Comparison of ENCODE assay signal across 20 cellular contexts in the genomic region with DNA sequence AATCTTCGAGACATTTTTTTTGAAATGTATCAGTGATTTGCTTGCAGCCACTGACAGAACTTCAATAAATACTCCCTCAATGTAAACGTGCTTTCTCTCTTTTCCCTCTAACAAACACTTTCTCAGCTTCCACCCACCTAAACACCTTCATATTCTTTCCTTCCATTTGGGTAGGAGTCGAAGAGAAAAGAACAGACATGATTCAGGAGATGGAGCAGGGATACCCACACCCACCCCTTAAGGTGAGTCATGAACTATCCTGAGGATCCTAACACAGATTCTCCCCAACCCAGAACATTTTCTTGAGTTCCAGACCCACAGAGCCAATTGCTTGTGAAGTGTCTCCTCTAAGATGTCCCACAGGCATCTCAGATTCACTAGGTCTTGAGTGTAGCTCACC.
A peak's percentile ranks its signal among the peaks of the same experiment; 100 is the strongest.
DNase-seq lines count a peak whose midpoint lies in the region; TF ChIP-seq lines count a peak whose summit lies in the region.
"Had no signal": no experiment of that assay in that cellular context is flagged by ENCODE, and none has a peak within 500 bp of the region (broad histone marks: within the 10 kb centered on the region; RNA-seq: fewer than 3 reads in every experiment).

No MANE protein-coding gene starts in this region.

- no peak for TF ChIP-seq CTCF in foreskin fibroblast (IDR thresholded peaks at IDR 0.05; ENCODE audit: low read depth, low read length)

- H3K4me3 ChIP-seq in foreskin fibroblast (ENCODE audit: low read depth in 1 of 2, low read length in 2 of 2) = no peak overlapping the region
- H3K4me3 ChIP-seq: A549; BLaER1 treated with 17β-estradiol and CSF1 and Interleukin-3, amounts not matched to agents 10 nM and 100 nM; GM12878 had no signal

- intact Hi-C loops in head of caudate nucleus (cut with DNase I) = no loop called here

- peak in 27 of 42 donors; percentile 4 to 64 (median 35) for DNase-seq in head of caudate nucleus
- peak; percentile 4 for DNase-seq in islet precursor cell
- peak; percentile 47 for DNase-seq in superior temporal gyrus (ENCODE audit: extremely low spot score)
- no peak for DNase-seq in D341Med (ENCODE audit: low spot score)
- no peak for DNase-seq in foreskin fibroblast
- DNase-seq: AML-193; Caco-2; Calu3; CD4-positive, alpha-beta T cell; CD8-positive, alpha-beta T cell; DMS 273 treated with DMSO at 0.1 percent for 48 hours; DMS153; DMS53; DMS79; DND-41; EL; GDM1 had no signal

Comparison
In these comparisons a context has a peak if more than half of its experiments do, and no peak if none do; other contexts are left out.
1. DNase-seq: peak in head of caudate nucleus (27 of 42), islet precursor cell (single experiment) and superior temporal gyrus (single experiment); none in D341Med (single experiment) and foreskin fibroblast (0 of 2).